ENCODE assay signal across 28 cellular contexts in genomic region chr3:98323425-98323824, GRCh38. TPM values are rescaled to one million over a fixed set of nuclear protein-coding genes. Genes with fewer than 3 reads are reported as not detected.
"Had no signal": no experiment of that assay in that cellular context is flagged by ENCODE, and none has a peak within 500 bp of the region (broad histone marks: within the 10 kb centered on the region; RNA-seq: fewer than 3 reads in every experiment).

No MANE protein-coding gene starts in this region.

- H3K4me1 ChIP-seq: esophagus muscularis mucosa, gastrocnemius medialis, right atrium auricular region, sigmoid colon, testis, upper lobe of right lung had no signal

- H3K9me3 ChIP-seq: esophagus muscularis mucosa, gastrocnemius medialis, ovary, right atrium auricular region, sigmoid colon, testis, tibial nerve, upper lobe of right lung had no signal

- H3K4me3 ChIP-seq: esophagus muscularis mucosa, gastrocnemius medialis, ovary, right atrium auricular region, sigmoid colon, skin epidermis, testis, tibial nerve, upper lobe of right lung had no signal

- DNase-seq: effector memory CD8-positive, alpha-beta T cell; gastrocnemius medialis; glutamatergic neuron; islet precursor cell; mammary epithelial cell; natural killer cell; ovary; sigmoid colon; stimulated activated CD4-positive, alpha-beta T cell treated with anti-CD3 and anti-CD28 coated beads, Interleukin-2, amount 100 ng/mL, for 24 hours; stimulated activated CD4-positive, alpha-beta T cell treated with anti-CD3 and anti-CD28 coated beads, Interleukin-4, amount 100 ng/mL, for 4 hours; stimulated activated naive B cell treated with anti-CD40 and anti-IgM and Interleukin-4, amounts not matched to agents 10 μg/mL and 1 μg/mL and 100 μg/mL, for 72 hours; stimulated activated naive CD8-positive, alpha-beta T cell treated with anti-CD3 and anti-CD28 coated beads, Interleukin-15, amount 100 ng/mL, for 72 hours; testis; upper lobe of right lung had no signal

- FAIRE-seq: colon had no signal

- H3K36me3 ChIP-seq: esophagus muscularis mucosa, gastrocnemius medialis, ovary, right atrium auricular region, sigmoid colon, tibial nerve, upper lobe of right lung had no signal

- H3K27me3 ChIP-seq: esophagus muscularis mucosa, gastrocnemius medialis, ovary, right atrium auricular region, sigmoid colon, testis, tibial nerve, upper lobe of right lung had no signal

- ATAC-seq: effector memory CD8-positive, alpha-beta T cell; gastrocnemius medialis; left lobe of liver; natural killer cell; stimulated activated naive B cell treated with anti-CD40 and anti-IgM and Interleukin-4, amounts not matched to agents 10 μg/mL and 1 μg/mL and 100 μg/mL, for 72 hours; stimulated activated naive CD8-positive, alpha-beta T cell treated with anti-CD3 and anti-CD28 coated beads, Interleukin-15, amount 100 ng/mL, for 72 hours; upper lobe of right lung had no signal

- H3K27ac ChIP-seq: epithelial cell of prostate, esophagus muscularis mucosa, gastrocnemius medialis, ovary, right atrium auricular region, sigmoid colon, skin epidermis, testis, tibial nerve, upper lobe of right lung had no signal

RNA-seq across cellular contexts. Expression of gene OR5K4, which starts 30.2 kb away (rescaled TPM):
- total RNA-seq: esophagus muscularis mucosa, fibroblast of villous mesenchyme, gastrocnemius medialis, left lobe of liver, lower leg skin, mammary epithelial cell, mucosa of gallbladder, myocyte, natural killer cell, neural crest cell, ovary, posterior vena cava, right atrium auricular region, sigmoid colon, subcutaneous adipose tissue, testis, tibial nerve, upper lobe of right lung had no signal
- polyA plus RNA-seq: mammary epithelial cell, ovary, sigmoid colon had no signal

RNA-seq across cellular contexts. Expression of gene OR5H2, which starts 41.1 kb away (rescaled TPM):
- total RNA-seq: esophagus muscularis mucosa, fibroblast of villous mesenchyme, gastrocnemius medialis, left lobe of liver, lower leg skin, mammary epithelial cell, mucosa of gallbladder, myocyte, natural killer cell, neural crest cell, ovary, posterior vena cava, right atrium auricular region, sigmoid colon, subcutaneous adipose tissue, testis, tibial nerve, upper lobe of right lung had no signal
- polyA plus RNA-seq: mammary epithelial cell, ovary, sigmoid colon had no signal

RNA-seq across cellular contexts. Expression of gene OR5H6, which starts 59.4 kb away (rescaled TPM):
- total RNA-seq: esophagus muscularis mucosa, fibroblast of villous mesenchyme, gastrocnemius medialis, left lobe of liver, lower leg skin, mammary epithelial cell, mucosa of gallbladder, myocyte, natural killer cell, neural crest cell, ovary, posterior vena cava, right atrium auricular region, sigmoid colon, testis, tibial nerve, upper lobe of right lung had no signal
- polyA plus RNA-seq: mammary epithelial cell, ovary, sigmoid colon had no signal
